2 cellular contexts compared by ENCODE assay signal in genomic region chr4:39664828-39665731, GRCh38.
TF ChIP-seq lines count a peak whose summit lies in the region.

No MANE protein-coding gene starts in this region.

TF ChIP-seq in A549, 52 proteins besides CTCF, POLR2A, EP300 and RAD21:
- no peak for TF ChIP-seq KDM5A (IDR thresholded peaks at IDR 0.05)
- TF ChIP-seq, protein P1, sequence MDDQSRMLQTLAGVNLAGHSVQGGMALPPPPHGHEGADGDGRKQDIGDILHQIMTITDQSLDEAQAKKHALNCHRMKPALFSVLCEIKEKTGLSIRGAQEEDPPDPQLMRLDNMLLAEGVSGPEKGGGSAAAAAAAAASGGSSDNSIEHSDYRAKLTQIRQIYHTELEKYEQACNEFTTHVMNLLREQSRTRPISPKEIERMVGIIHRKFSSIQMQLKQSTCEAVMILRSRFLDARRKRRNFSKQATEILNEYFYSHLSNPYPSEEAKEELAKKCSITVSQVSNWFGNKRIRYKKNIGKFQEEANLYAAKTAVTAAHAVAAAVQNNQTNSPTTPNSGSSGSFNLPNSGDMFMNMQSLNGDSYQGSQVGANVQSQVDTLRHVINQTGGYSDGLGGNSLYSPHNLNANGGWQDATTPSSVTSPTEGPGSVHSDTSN (IDR thresholded peaks at IDR 0.05) = no peak
- no peak for TF ChIP-seq JUNB (IDR thresholded peaks at IDR 0.05)
- TF ChIP-seq MYC (IDR thresholded peaks at IDR 0.05; ENCODE audit: borderline replicate concordance, low read length) = no peak
- TF ChIP-seq KDM1A (IDR thresholded peaks at IDR 0.05; ENCODE audit: low read depth) = no peak
- TF ChIP-seq HEYL (CRISPR knock-in tag; IDR thresholded peaks at IDR 0.05) = no peak
- TF ChIP-seq FOXS1 (CRISPR knock-in tag; IDR thresholded peaks at IDR 0.05) = no peak
- no peak for TF ChIP-seq CHD2 (IDR thresholded peaks at IDR 0.05; ENCODE audit: low read length, partially characterized antibody)

TF ChIP-seq in K562, 482 proteins besides CTCF, POLR2A, EP300 and RAD21:
- TF ChIP-seq GABPA (tag; conservative IDR thresholded peaks at IDR 0.05; ENCODE audit: low read depth) (no peak), CBX1 (IDR thresholded peaks at IDR 0.05; ENCODE audit: low read depth) (no peak), MYC (IDR thresholded peaks at IDR 0.05; ENCODE audit: low read depth, low read length) (no peak), MYC (CRISPR knock-in tag; IDR thresholded peaks at IDR 0.05; ENCODE audit: borderline replicate concordance, low read depth) (no peak)
